ENCODE assay signal across 21 cellular contexts in genomic region chr16:56997264-56997663, GRCh38. TPM values are rescaled to one million over a fixed set of nuclear protein-coding genes. Genes with fewer than 3 reads are reported as not detected.
DNase-seq lines count a peak whose midpoint lies in the region; ATAC-seq, FAIRE-seq and TF ChIP-seq lines count a peak whose summit lies in the region.
"Had no signal": no experiment of that assay in that cellular context is flagged by ENCODE, and none has a peak within 500 bp of the region (broad histone marks: within the 10 kb centered on the region; RNA-seq: fewer than 3 reads in every experiment).

No MANE protein-coding gene starts in this region.

- no peak for TF ChIP-seq EP300 in HepG2 (IDR thresholded peaks at IDR 0.05; ENCODE audit: low read depth in 2 of 2, low read length in 2 of 2)
- no peak for TF ChIP-seq EP300 in HepG2 (CRISPR knock-in tag; IDR thresholded peaks at IDR 0.05; ENCODE audit: borderline replicate concordance)

- H3K27ac ChIP-seq in HepG2 (ENCODE audit: extremely low read length, insufficient read depth, low read length) (no peak overlapping the region), right lobe of liver (no peak overlapping the region)
- H3K27ac ChIP-seq: thyroid gland had no signal

- no peaks in the 10 kb centered on the region for H3K79me2 ChIP-seq in HepG2 (ENCODE audit: insufficient read depth, low read length)

- H3K9ac ChIP-seq in HepG2 (ENCODE audit: insufficient read depth, low read depth, low read length) = no peak overlapping the region
- H3K9ac ChIP-seq: SK-N-SH had no signal

- no peak for ATAC-seq in HepG2
- no peak for ATAC-seq in right lobe of liver
- no peak for ATAC-seq in activated CD8-positive, alpha-beta T cell treated with anti-CD3 and anti-CD28 coated beads for 36 hours
- ATAC-seq in effector memory CD8-positive, alpha-beta T cell (replicated peaks) = no peak
- no peak for ATAC-seq in HG02642 (IDR thresholded peaks at IDR 0.05; ENCODE audit: poor library complexity, unreplicated experiment)
- no peak for ATAC-seq in GM19452 (IDR thresholded peaks at IDR 0.05; ENCODE audit: unreplicated experiment)
- ATAC-seq: left lung had no signal

- TF ChIP-seq RAD21 in HepG2 (CRISPR knock-in tag; IDR thresholded peaks at IDR 0.05) = no peak

- in situ Hi-C loops in HepG2 (cut with HindIII; ENCODE audit: extremely low pct_ligation_motif_present, low pct_unique_long_range_greater_than_20kb) = no loop called here

- H3K27me3 ChIP-seq in HepG2 (ENCODE audit: control insufficient read depth in 1 of 2, insufficient read depth in 2 of 2, low read length in 2 of 2) = 0 out of 5 replicates have a peak, but pooled peaks cover 0 to 5% of the 10 kb centered on the region in 2 experiments
- H3K27me3 ChIP-seq in right lobe of liver = no peaks in the 10 kb centered on the region
- H3K27me3 ChIP-seq: left lung, thyroid gland had no signal

- 73% methylated on average over 5 of the region's 5 CpGs for WGBS in HepG2 (ENCODE audit: low lambda C conversion rate)
- 83% methylated on average over 3 of the region's 5 CpGs for WGBS in right lobe of liver (ENCODE audit: insufficient coverage, low coverage, low lambda C conversion rate, missing lambda C conversion rate)

- H2AFZ ChIP-seq in HepG2 (ENCODE audit: low read length) = no peak overlapping the region

- H3K36me3 ChIP-seq in HepG2 (replicated peaks in 1 of 2; ENCODE audit: control insufficient read depth in 1 of 2, insufficient read depth in 2 of 2, low read length in 2 of 2) = no peaks in the 10 kb centered on the region
- H3K36me3 ChIP-seq in right lobe of liver = no peaks in the 10 kb centered on the region
- H3K36me3 ChIP-seq: thyroid gland had no signal

- peaks cover 59% of the 10 kb centered on the region for H3K36me3 Mint-ChIP-seq in activated CD8-positive, alpha-beta T cell treated with anti-CD3 and anti-CD28 coated beads for 36 hours (ENCODE audit: low read depth)
- H3K36me3 Mint-ChIP-seq in effector memory CD8-positive, alpha-beta T cell (ENCODE audit: insufficient read depth) = peaks cover 45% of the 10 kb centered on the region

- peaks cover 90% of the 10 kb centered on the region for H3K4me1 Mint-ChIP-seq in activated CD8-positive, alpha-beta T cell treated with anti-CD3 and anti-CD28 coated beads for 36 hours (ENCODE audit: low read depth)
- peaks cover 81 to 83% of the 10 kb centered on the region in 2 donors for H3K4me1 Mint-ChIP-seq in effector memory CD8-positive, alpha-beta T cell (ENCODE audit: low read depth in 2 of 2)

- CTCF ChIA-PET in HepG2 (lab: Yijun Ruan, JAX; ENCODE audit: low intra/inter-chr PET ratio, low total read pairs) = no interaction called here
- CTCF ChIA-PET in activated CD8-positive, alpha-beta T cell treated with anti-CD3 and anti-CD28 coated beads for 36 hours (lab: Charles Lee) = no interaction called here

- H3K4me2 ChIP-seq in HepG2 (ENCODE audit: low read depth, low read length) = no peak overlapping the region
- H3K4me2 ChIP-seq: SK-N-SH had no signal

- POLR2A ChIA-PET in HepG2 (lab: Yijun Ruan, JAX) = no interaction called here
- POLR2A ChIA-PET in activated CD8-positive, alpha-beta T cell treated with anti-CD3 and anti-CD28 coated beads for 36 hours (lab: Charles Lee) = interaction anchor here (2.7 to 21.4 kb wide), 2 partner anchors 11 to 31 kb away, joined by 14 to 367 read pairs; no protein-coding TSS in a partner anchor

- no peaks in the 10 kb centered on the region for H3K27me3 Mint-ChIP-seq in activated CD8-positive, alpha-beta T cell treated with anti-CD3 and anti-CD28 coated beads for 36 hours
- no peaks in the 10 kb centered on the region for H3K27me3 Mint-ChIP-seq in effector memory CD8-positive, alpha-beta T cell

- H3K4me1 ChIP-seq in HepG2 (ENCODE audit: insufficient read depth, low read length) = no peaks in the 10 kb centered on the region
- no peaks in the 10 kb centered on the region for H3K4me1 ChIP-seq in right lobe of liver
- H3K4me1 ChIP-seq: Caco-2 had no signal

- peak overlapping the region; percentile 99 for H3K27ac Mint-ChIP-seq in activated CD8-positive, alpha-beta T cell treated with anti-CD3 and anti-CD28 coated beads for 36 hours
- H3K27ac Mint-ChIP-seq in effector memory CD8-positive, alpha-beta T cell = peak overlapping the region; percentile 90 to 97
- H3K27ac Mint-ChIP-seq: HFFc6 had no signal

- H4K20me1 ChIP-seq in HepG2 (ENCODE audit: insufficient read depth, low read length) = no peaks in the 10 kb centered on the region

- TF ChIP-seq CTCF in HepG2 (CRISPR knock-in tag; IDR thresholded peaks at IDR 0.05) (no peak), right lobe of liver (IDR thresholded peaks at IDR 0.05) (no peak)
- TF ChIP-seq CTCF in activated CD8-positive, alpha-beta T cell treated with anti-CD3 and anti-CD28 coated beads for 36 hours (IDR thresholded peaks at IDR 0.05) = no peak

- peaks cover 4% of the 10 kb centered on the region for H3K9me3 Mint-ChIP-seq in activated CD8-positive, alpha-beta T cell treated with anti-CD3 and anti-CD28 coated beads for 36 hours
- H3K9me3 Mint-ChIP-seq in effector memory CD8-positive, alpha-beta T cell = no peaks in the 10 kb centered on the region
- H3K9me3 Mint-ChIP-seq: HFFc6 had no signal

- FAIRE-seq in HepG2 (lab: Jason Lieb, UNC) = no peak
- FAIRE-seq: GM18507 had no signal

- H3K4me3 ChIP-seq in HepG2 (replicated peaks in 1 of 3; ENCODE audit: insufficient read depth in 1 of 3, low read depth in 2 of 3, low read length in 3 of 3) = no peak overlapping the region
- H3K4me3 ChIP-seq in right lobe of liver = no peak overlapping the region
- H3K4me3 ChIP-seq: left lung, thyroid gland had no signal

- H3K9me3 ChIP-seq in HepG2 (ENCODE audit: low read length) (no peaks in the 10 kb centered on the region), right lobe of liver (no peaks in the 10 kb centered on the region)
- H3K9me3 ChIP-seq: Caco-2, left lung, SK-N-SH, thyroid gland had no signal

- BruUV-seq in HepG2 (replicated peaks; lab: Mats Ljungman, UMichigan) = no TSS peak

- DNase-seq in HepG2 (ENCODE audit: low spot score) (no peak), right lobe of liver (no peak), OCI-M1 (lab: John Stamatoyannopoulos, UW) (no peak), NCI-H1105 (lab: John Stamatoyannopoulos, UW) (no peak)
- no peak for DNase-seq in activated CD8-positive, alpha-beta T cell treated with anti-CD3 and anti-CD28 coated beads for 36 hours
- no peak for DNase-seq in effector memory CD8-positive, alpha-beta T cell
- DNase-seq: activated gamma-delta T cell, glutamatergic neuron, HFFc6, KG1, left lung, NCI-H2029 treated with DMSO at 0.1 percent for 48 hours, NCI-H510A treated with DMSO at 0.1 percent for 48 hours, RPMI8226, SK-N-SH, thyroid gland had no signal

- TF ChIP-seq POLR2A in HepG2 (IDR thresholded peaks at IDR 0.05; ENCODE audit: insufficient read depth in 1 of 2, low read depth in 2 of 2, low read length in 2 of 2) = no peak
- no peak for TF ChIP-seq POLR2A in right lobe of liver (IDR thresholded peaks at IDR 0.05)

- peak overlapping the region; percentile 34 for H3K4me3 Mint-ChIP-seq in activated CD8-positive, alpha-beta T cell treated with anti-CD3 and anti-CD28 coated beads for 36 hours
- H3K4me3 Mint-ChIP-seq in effector memory CD8-positive, alpha-beta T cell = peak overlapping the region; percentile 87 to 91
- H3K4me3 Mint-ChIP-seq: HFFc6 had no signal

- intact Hi-C loops in HepG2 (cut with micrococcal nuclease; ENCODE audit: unreplicated experiment) (no loop called here), right lobe of liver (cut with DNase I) (no loop called here)
- intact Hi-C loops in activated CD8-positive, alpha-beta T cell treated with anti-CD3 and anti-CD28 coated beads for 36 hours (cut with micrococcal nuclease) = no loop called here

RNA-seq across cellular contexts. Expression of gene NLRC5, which starts 7.9 kb away (rescaled TPM):
- total RNA-seq in HepG2 (2016; rRNA removed; fragmentation: Illumina TruSeq; extraction: Trizol) (3.1 and 6.3 TPM in 2 replicates), right lobe of liver (10 to 100 TPM in 5 of 6 experiments, 1 to 10 TPM in 1; 4.6 to 25.2 (median 13.3) TPM)
- 1.8 and 4.8 TPM in 2 replicates for total RNA-seq in HepG2 (2016; cell fraction: cytosol; rRNA removed; fragmentation: Illumina TruSeq; extraction: Trizol; ENCODE audit: low read depth)
- 3.7 and 4.8 TPM in 2 replicates for total RNA-seq in HepG2 (2016; cell fraction: insoluble cytoplasmic fraction; rRNA removed; fragmentation: Illumina TruSeq; extraction: Trizol)
- 2.8 and 2.9 TPM in 2 replicates for total RNA-seq in HepG2 (2016; cell fraction: membrane; rRNA removed; fragmentation: Illumina TruSeq; extraction: Trizol)
- 12.6 and 13.0 TPM in 2 replicates for total RNA-seq in HepG2 (2016; cell fraction: nucleus; rRNA removed; fragmentation: Illumina TruSeq; extraction: Trizol)
- polyA plus RNA-seq in HepG2 (2011; rRNA removed) = 12.7 and 15.7 TPM in 2 replicates
- 4.5 and 4.8 TPM in 2 replicates for polyA plus RNA-seq in HepG2 (2011; cell fraction: cytosol; rRNA removed)
- 114 and 130 TPM in 2 replicates for polyA plus RNA-seq in HepG2 (2011; cell fraction: nucleus; rRNA removed)
- 3.8 and 11.3 TPM in 2 replicates for polyA plus RNA-seq in HepG2 (2012)
- 0.85 and 0.96 TPM in 2 replicates for polyA plus RNA-seq in HepG2 (2016; cell fraction: cytosol; fragmentation: Illumina TruSeq; extraction: Trizol; ENCODE audit: low read depth)
- 3.1 and 3.4 TPM in 2 replicates for polyA plus RNA-seq in HepG2 (2016; cell fraction: insoluble cytoplasmic fraction; fragmentation: Illumina TruSeq; extraction: Trizol; ENCODE audit: low read depth)
- polyA plus RNA-seq in HepG2 (2016; cell fraction: membrane; fragmentation: Illumina TruSeq; extraction: Trizol; ENCODE audit: low read depth) = 2.0 and 2.8 TPM in 2 replicates
- polyA plus RNA-seq in HepG2 (2016; cell fraction: nucleus; fragmentation: Illumina TruSeq; extraction: Trizol; ENCODE audit: insufficient read depth, low read depth) = 16.8 and 24.4 TPM in 2 replicates
- 21.4 and 102 TPM in 2 replicates for polyA minus RNA-seq in HepG2 (2011; rRNA and poly(A)+ RNA removed; ENCODE audit: low replicate concordance)
- 4.4 and 4.9 TPM in 2 replicates for polyA minus RNA-seq in HepG2 (2011; cell fraction: cytosol; rRNA and poly(A)+ RNA removed)
- 33.9 and 46.2 TPM in 2 replicates for polyA minus RNA-seq in HepG2 (2011; cell fraction: nucleus; rRNA and poly(A)+ RNA removed)
- total RNA-seq in activated CD8-positive, alpha-beta T cell treated with anti-CD3 and anti-CD28 coated beads for 36 hours = 100 to 1,000 TPM; 135 to 153 TPM

RNA-seq across cellular contexts. Expression of gene CETP, which starts 35.5 kb away (rescaled TPM):
- total RNA-seq in HepG2 (2016; rRNA removed; fragmentation: Illumina TruSeq; extraction: Trizol) (0.31 TPM in 1 of 2 replicates, not detected in the other), right lobe of liver (10 to 100 TPM in 1 of 6 experiments, 1 to 10 TPM in 4, under 1 TPM in 1; 0.62 to 11.8 (median 4.7) TPM)
- total RNA-seq in HepG2 (2016; cell fraction: cytosol; rRNA removed; fragmentation: Illumina TruSeq; extraction: Trizol; ENCODE audit: low read depth) = not detected in 2 replicates
- total RNA-seq in HepG2 (2016; cell fraction: insoluble cytoplasmic fraction; rRNA removed; fragmentation: Illumina TruSeq; extraction: Trizol) = 0.17 TPM in 1 of 2 replicates, not detected in the other
- total RNA-seq in HepG2 (2016; cell fraction: membrane; rRNA removed; fragmentation: Illumina TruSeq; extraction: Trizol) = 0.14 and 0.25 TPM in 2 replicates
- total RNA-seq in HepG2 (2016; cell fraction: nucleus; rRNA removed; fragmentation: Illumina TruSeq; extraction: Trizol) = 0.28 TPM in 2 replicates
- polyA plus RNA-seq in HepG2 (2011; rRNA removed) = 9.8 and 15.7 TPM in 2 replicates
- 7.5 and 11.8 TPM in 2 replicates for polyA plus RNA-seq in HepG2 (2011; cell fraction: cytosol; rRNA removed)
- polyA plus RNA-seq in HepG2 (2011; cell fraction: nucleus; rRNA removed) = 8.6 and 9.0 TPM in 2 replicates
- 1.5 and 3.1 TPM in 2 replicates for polyA plus RNA-seq in HepG2 (2012)
- 0.25 and 0.33 TPM in 2 replicates for polyA plus RNA-seq in HepG2 (2016; cell fraction: cytosol; fragmentation: Illumina TruSeq; extraction: Trizol; ENCODE audit: low read depth)
- polyA plus RNA-seq in HepG2 (2016; cell fraction: insoluble cytoplasmic fraction; fragmentation: Illumina TruSeq; extraction: Trizol; ENCODE audit: low read depth) = 0.32 and 0.36 TPM in 2 replicates
- polyA plus RNA-seq in HepG2 (2016; cell fraction: membrane; fragmentation: Illumina TruSeq; extraction: Trizol; ENCODE audit: low read depth) = 0.11 and 0.17 TPM in 2 replicates
- 0.56 and 0.62 TPM in 2 replicates for polyA plus RNA-seq in HepG2 (2016; cell fraction: nucleus; fragmentation: Illumina TruSeq; extraction: Trizol; ENCODE audit: insufficient read depth, low read depth)
- 0.07 and 7.1 TPM in 2 replicates for polyA minus RNA-seq in HepG2 (2011; rRNA and poly(A)+ RNA removed; ENCODE audit: low replicate concordance)
- 2.1 and 4.2 TPM in 2 replicates for polyA minus RNA-seq in HepG2 (2011; cell fraction: cytosol; rRNA and poly(A)+ RNA removed)
- polyA minus RNA-seq in HepG2 (2011; cell fraction: nucleus; rRNA and poly(A)+ RNA removed) = 1.5 and 2.5 TPM in 2 replicates
- total RNA-seq in activated CD8-positive, alpha-beta T cell treated with anti-CD3 and anti-CD28 coated beads for 36 hours = not detected
- total RNA-seq: Caco-2, fibroblast of lung, HFFc6 had no signal
- polyA plus RNA-seq: SK-N-SH had no signal

Comparison
In these comparisons a context has a peak if more than half of its experiments do, and no peak if none do; other contexts are left out.
1. RNA of gene NLRC5, which starts 7.9 kb away (total RNA-seq): 135 to 153 TPM in activated CD8-positive, alpha-beta T cell treated with anti-CD3 and anti-CD28 coated beads for 36 hours; 4.6 to 25.2 TPM in right lobe of liver and 1.8 to 13.0 TPM in HepG2; every median in the first group is over 4 times any median in the second.